9 cellular contexts compared by ENCODE assay signal in the genomic region with DNA sequence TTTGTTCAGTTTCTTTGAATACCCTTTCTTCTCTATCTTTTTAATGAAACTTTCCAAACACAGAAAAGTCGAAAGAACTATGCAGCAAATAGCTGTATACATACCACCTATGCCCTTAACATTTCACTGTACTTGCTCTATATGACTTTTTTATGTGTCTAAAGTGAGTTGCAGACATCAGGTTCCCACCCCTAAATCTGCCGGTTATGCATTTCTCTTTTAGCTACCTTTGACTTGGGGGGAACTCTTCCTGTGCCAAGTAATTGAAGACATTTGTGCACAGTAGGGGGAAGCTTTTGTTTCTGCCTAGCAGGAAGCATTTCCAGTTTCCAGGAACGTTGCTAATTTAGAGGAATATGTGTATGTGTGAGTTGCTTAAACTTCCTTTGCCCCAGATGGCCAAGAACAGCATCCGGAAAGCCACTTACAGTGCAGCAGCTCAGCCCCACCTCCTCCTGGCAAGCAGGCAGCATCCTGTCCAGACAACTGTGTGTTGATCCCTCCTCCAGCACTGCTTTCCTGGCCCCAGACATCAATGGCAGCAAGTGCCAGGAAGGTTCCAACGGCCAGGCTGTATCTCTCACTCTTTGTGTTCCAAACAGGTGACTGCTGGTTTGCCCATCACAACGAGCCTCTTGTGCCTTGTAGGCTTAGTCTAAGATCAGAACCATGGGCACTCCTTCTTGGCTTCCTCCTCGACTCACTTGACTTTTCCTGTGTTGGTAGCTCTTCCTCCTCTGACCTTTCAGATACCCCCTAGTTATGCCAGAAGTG. TPM values are rescaled to one million over a fixed set of nuclear protein-coding genes. Genes with fewer than 3 reads are reported as not detected.
DNase-seq lines count a peak whose midpoint lies in the region; ATAC-seq and FAIRE-seq lines count a peak whose summit lies in the region.
"Had no signal": no experiment of that assay in that cellular context is flagged by ENCODE, and none has a peak within 500 bp of the region (broad histone marks: within the 10 kb centered on the region; RNA-seq: fewer than 3 reads in every experiment).

No MANE protein-coding gene starts in this region.

- H3K36me3 ChIP-seq in subcutaneous abdominal adipose tissue (ENCODE audit: control insufficient read depth in 5 of 5, insufficient read depth in 5 of 5, low read length in 5 of 5) (no peaks in the 10 kb centered on the region), small intestine (ENCODE audit: control insufficient read depth in 2 of 2, insufficient read depth in 2 of 2, low read length in 2 of 2) (no peaks in the 10 kb centered on the region)

- H3K27ac ChIP-seq in subcutaneous abdominal adipose tissue (ENCODE audit: low read depth, low read length): peak overlapping the region; percentile 73
- H3K27ac ChIP-seq in small intestine (ENCODE audit: low read depth in 1 of 2, low read length in 1 of 2): peak overlapping the region in 1 of 2 donors; percentile 24

- H3K27me3 Mint-ChIP-seq in activated T-helper 17 cell treated with anti-CD3 and anti-CD28 coated beads, Interleukin-2, amount 50 U/mL, for 72 hours: no peaks in the 10 kb centered on the region

- peaks cover 20% of the 10 kb centered on the region for H3K4me1 Mint-ChIP-seq in activated T-helper 17 cell treated with anti-CD3 and anti-CD28 coated beads, Interleukin-2, amount 50 U/mL, for 72 hours

- peak overlapping the region; percentile 83 for H3K27ac Mint-ChIP-seq in activated T-helper 17 cell treated with anti-CD3 and anti-CD28 coated beads, Interleukin-2, amount 50 U/mL, for 72 hours

- H3K36me3 Mint-ChIP-seq in activated T-helper 17 cell treated with anti-CD3 and anti-CD28 coated beads, Interleukin-2, amount 50 U/mL, for 72 hours (ENCODE audit: low read depth): peaks cover 2% of the 10 kb centered on the region

- no peaks in the 10 kb centered on the region for H3K27me3 ChIP-seq in subcutaneous abdominal adipose tissue (ENCODE audit: control insufficient read depth in 5 of 5, insufficient read depth in 4 of 5, low read length in 5 of 5)
- no peaks in the 10 kb centered on the region for H3K27me3 ChIP-seq in small intestine (ENCODE audit: control insufficient read depth in 2 of 2, insufficient read depth in 2 of 2, low read length in 2 of 2)

- 18 to 25% (median 23%) methylated on average over 7 of the region's 7 CpGs for WGBS in small intestine, 3 donors

- H3K9me3 ChIP-seq in subcutaneous abdominal adipose tissue (ENCODE audit: control insufficient read depth in 5 of 5, low read length in 5 of 5): no peaks in the 10 kb centered on the region
- H3K9me3 ChIP-seq in small intestine (ENCODE audit: control insufficient read depth, low read depth): no peaks in the 10 kb centered on the region

- DNase-seq in NCI-H748 (lab: John Stamatoyannopoulos, UW; ENCODE audit: unreplicated experiment): peak; percentile 38
- no peak for DNase-seq in NCI-H748 treated with DMSO at 0.1 percent for 48 hours (lab: John Stamatoyannopoulos, UW)
- DNase-seq in iPS-NIHi11 (ENCODE audit: low spot score): peak; percentile 65
- no peak for DNase-seq in small intestine
- DNase-seq in RCC 7860 (ENCODE audit: low spot score): no peak
- no peak for DNase-seq in SIG-M5 treated with dmso at 0.1 percent for 504 hours (lab: John Stamatoyannopoulos, UW; ENCODE audit: unreplicated experiment)
- DNase-seq: NCI-H1436 had no signal

- no peaks in the 10 kb centered on the region for H3K9me3 Mint-ChIP-seq in activated T-helper 17 cell treated with anti-CD3 and anti-CD28 coated beads, Interleukin-2, amount 50 U/mL, for 72 hours

- peaks cover 1 to 16% (median 11%) of the 10 kb centered on the region in 5 donors for H3K4me1 ChIP-seq in subcutaneous abdominal adipose tissue (ENCODE audit: control insufficient read depth in 5 of 5, insufficient read depth in 5 of 5, low read length in 5 of 5)
- H3K4me1 ChIP-seq in small intestine (ENCODE audit: control insufficient read depth in 2 of 2, insufficient read depth in 1 of 2, low read depth in 1 of 2, low read length in 1 of 2): no peaks in the 10 kb centered on the region

- FAIRE-seq in small intestine (lab: Jason Lieb, UNC): no peak
- FAIRE-seq in RCC 7860 (lab: Jason Lieb, UNC): no peak

- H3K4me3 ChIP-seq in subcutaneous abdominal adipose tissue (ENCODE audit: low read depth in 1 of 5, low read length in 5 of 5): peak overlapping the region in 4 of 5 donors; percentile 6 to 28 (median 16)
- H3K4me3 ChIP-seq in small intestine (ENCODE audit: low read depth in 1 of 2, low read length in 2 of 2): no peak overlapping the region

- peak overlapping the region in 1 of 5 donors; percentile 49 for H3K9ac ChIP-seq in subcutaneous abdominal adipose tissue (ENCODE audit: low read length in 5 of 5)

- H3K4me3 Mint-ChIP-seq in activated T-helper 17 cell treated with anti-CD3 and anti-CD28 coated beads, Interleukin-2, amount 50 U/mL, for 72 hours: peak overlapping the region; percentile 75

- ATAC-seq in activated T-helper 17 cell treated with anti-CD3 and anti-CD28 coated beads, Interleukin-2, amount 50 U/mL, for 72 hours (replicated peaks): peak; percentile 36

RNA-seq across cellular contexts. Expression of a gene that starts 14.7 kb away (rescaled TPM):
- total RNA-seq in activated T-helper 17 cell treated with anti-CD3 and anti-CD28 coated beads, Interleukin-2, amount 50 U/mL, for 72 hours: 100 to 1,000 TPM; 123 to 183 TPM
- polyA plus RNA-seq in small intestine: 10 to 100 TPM in 1 of 3 donors, 1 to 10 TPM in 2; 2.0 to 36.3 (median 8.4) TPM

RNA-seq across cellular contexts. Expression of a gene that starts 21.4 kb away (rescaled TPM):
- 1 to 10 TPM; 7.6 to 7.9 TPM for total RNA-seq in activated T-helper 17 cell treated with anti-CD3 and anti-CD28 coated beads, Interleukin-2, amount 50 U/mL, for 72 hours
- 1 to 10 TPM in 1 of 3 donors, under 1 TPM in 2; 0.45 to 3.3 (median 0.54) TPM for polyA plus RNA-seq in small intestine

RNA-seq across cellular contexts. Expression of a gene that starts 44.8 kb away (rescaled TPM):
- total RNA-seq in activated T-helper 17 cell treated with anti-CD3 and anti-CD28 coated beads, Interleukin-2, amount 50 U/mL, for 72 hours: 1 to 10 TPM in 1 of 2 donors, under 1 TPM in 1; 0.97 to 3.1 TPM
- 10 to 100 TPM in 1 of 3 donors, 1 to 10 TPM in 1, not detected in 1; 2.4 to 10.1 TPM for polyA plus RNA-seq in small intestine

RNA-seq across cellular contexts. Expression of a gene that starts 56.1 kb away (rescaled TPM):
- total RNA-seq in activated T-helper 17 cell treated with anti-CD3 and anti-CD28 coated beads, Interleukin-2, amount 50 U/mL, for 72 hours: under 1 TPM in 1 of 2 donors, not detected in 1; 0.48 TPM
- 1 to 10 TPM in 1 of 3 donors, not detected in 2; 1.8 TPM for polyA plus RNA-seq in small intestine

RNA-seq across cellular contexts. Expression of a gene that starts 58.7 kb away (rescaled TPM):
- 1 to 10 TPM; 2.7 to 3.3 TPM for total RNA-seq in activated T-helper 17 cell treated with anti-CD3 and anti-CD28 coated beads, Interleukin-2, amount 50 U/mL, for 72 hours
- polyA plus RNA-seq in small intestine: 1 to 10 TPM in 2 of 3 donors, under 1 TPM in 1; 0.54 to 4.2 (median 2.1) TPM

Comparison
In these comparisons a context has a peak if more than half of its experiments do, and no peak if none do; other contexts are left out.
1. DNase-seq: peak in NCI-H748 (single experiment) and iPS-NIHi11 (single experiment); none in NCI-H748 treated with DMSO at 0.1 percent for 48 hours (single experiment), small intestine (single experiment), RCC 7860 (single experiment) and SIG-M5 treated with dmso at 0.1 percent for 504 hours (single experiment).
2. H3K4me3 ChIP-seq: peak in subcutaneous abdominal adipose tissue (4 of 5); none in small intestine (0 of 2).